2 cellular contexts compared by ENCODE assay signal in the genomic region with DNA sequence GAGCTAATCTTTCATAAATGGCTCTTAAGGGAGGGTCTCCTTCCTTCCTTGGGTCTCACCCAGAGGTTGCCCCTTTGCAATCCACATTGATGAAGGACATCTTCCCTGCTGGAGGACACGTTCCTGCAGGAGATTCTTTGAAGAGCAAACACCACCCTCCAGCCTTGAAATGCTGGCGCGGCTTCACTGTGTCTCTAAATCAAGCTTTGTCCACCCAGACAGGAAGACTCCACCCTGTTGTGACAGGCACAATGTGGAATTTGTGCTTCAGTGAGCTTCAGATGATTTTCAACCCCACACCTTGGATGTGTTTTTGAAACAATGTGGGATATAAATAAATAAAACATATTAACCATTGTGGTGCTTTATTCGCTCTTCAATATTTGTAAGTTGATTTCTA.
A peak's percentile ranks its signal among the peaks of the same experiment; 100 is the strongest.
TF ChIP-seq lines count a peak whose summit lies in the region.

No MANE protein-coding gene starts in this region.

TF ChIP-seq in IMR-90, 13 proteins besides CTCF, POLR2A, EP300 and RAD21:
- no peak for TF ChIP-seq MXI1 (IDR thresholded peaks at IDR 0.05; ENCODE audit: borderline replicate concordance, low read depth, low read length)
- TF ChIP-seq BHLHE40 (IDR thresholded peaks at IDR 0.05; ENCODE audit: low read depth, low read length), result no peak
- no peak for TF ChIP-seq FOS (IDR thresholded peaks at IDR 0.05; ENCODE audit: low read depth, low read length)
- TF ChIP-seq RCOR1 (IDR thresholded peaks at IDR 0.05; ENCODE audit: insufficient replicate concordance, low read length), result no peak
- TF ChIP-seq, protein P1, sequence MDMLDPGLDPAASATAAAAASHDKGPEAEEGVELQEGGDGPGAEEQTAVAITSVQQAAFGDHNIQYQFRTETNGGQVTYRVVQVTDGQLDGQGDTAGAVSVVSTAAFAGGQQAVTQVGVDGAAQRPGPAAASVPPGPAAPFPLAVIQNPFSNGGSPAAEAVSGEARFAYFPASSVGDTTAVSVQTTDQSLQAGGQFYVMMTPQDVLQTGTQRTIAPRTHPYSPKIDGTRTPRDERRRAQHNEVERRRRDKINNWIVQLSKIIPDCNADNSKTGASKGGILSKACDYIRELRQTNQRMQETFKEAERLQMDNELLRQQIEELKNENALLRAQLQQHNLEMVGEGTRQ (IDR thresholded peaks at IDR 0.05; ENCODE audit: low read depth, low read length), result no peak
- TF ChIP-seq, protein P2, sequence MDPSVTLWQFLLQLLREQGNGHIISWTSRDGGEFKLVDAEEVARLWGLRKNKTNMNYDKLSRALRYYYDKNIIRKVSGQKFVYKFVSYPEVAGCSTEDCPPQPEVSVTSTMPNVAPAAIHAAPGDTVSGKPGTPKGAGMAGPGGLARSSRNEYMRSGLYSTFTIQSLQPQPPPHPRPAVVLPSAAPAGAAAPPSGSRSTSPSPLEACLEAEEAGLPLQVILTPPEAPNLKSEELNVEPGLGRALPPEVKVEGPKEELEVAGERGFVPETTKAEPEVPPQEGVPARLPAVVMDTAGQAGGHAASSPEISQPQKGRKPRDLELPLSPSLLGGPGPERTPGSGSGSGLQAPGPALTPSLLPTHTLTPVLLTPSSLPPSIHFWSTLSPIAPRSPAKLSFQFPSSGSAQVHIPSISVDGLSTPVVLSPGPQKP (IDR thresholded peaks at IDR 0.05; ENCODE audit: borderline replicate concordance, low read depth, low read length), result no peak
- TF ChIP-seq MAZ (IDR thresholded peaks at IDR 0.05; ENCODE audit: borderline replicate concordance, low read depth, low read length), result no peak
- TF ChIP-seq RFX5 (IDR thresholded peaks at IDR 0.05; ENCODE audit: low read depth, low read length), result no peak
- TF ChIP-seq CHD1 (IDR thresholded peaks at IDR 0.05; ENCODE audit: low read depth, low read length), result no peak
- no peak for TF ChIP-seq SMC3 (IDR thresholded peaks at IDR 0.05; ENCODE audit: low read depth, low read length)
- no peak for TF ChIP-seq NFE2L2 (IDR thresholded peaks at IDR 0.05; ENCODE audit: low read depth, low read length)
- no peak for TF ChIP-seq MAFK (IDR thresholded peaks at IDR 0.05; ENCODE audit: low read depth, low read length)
- TF ChIP-seq CEBPB (IDR thresholded peaks at IDR 0.05; ENCODE audit: low read depth, low read length), result no peak

TF ChIP-seq in HepG2, 621 proteins besides CTCF, POLR2A, EP300 and RAD21:
- TF ChIP-seq, protein P3, sequence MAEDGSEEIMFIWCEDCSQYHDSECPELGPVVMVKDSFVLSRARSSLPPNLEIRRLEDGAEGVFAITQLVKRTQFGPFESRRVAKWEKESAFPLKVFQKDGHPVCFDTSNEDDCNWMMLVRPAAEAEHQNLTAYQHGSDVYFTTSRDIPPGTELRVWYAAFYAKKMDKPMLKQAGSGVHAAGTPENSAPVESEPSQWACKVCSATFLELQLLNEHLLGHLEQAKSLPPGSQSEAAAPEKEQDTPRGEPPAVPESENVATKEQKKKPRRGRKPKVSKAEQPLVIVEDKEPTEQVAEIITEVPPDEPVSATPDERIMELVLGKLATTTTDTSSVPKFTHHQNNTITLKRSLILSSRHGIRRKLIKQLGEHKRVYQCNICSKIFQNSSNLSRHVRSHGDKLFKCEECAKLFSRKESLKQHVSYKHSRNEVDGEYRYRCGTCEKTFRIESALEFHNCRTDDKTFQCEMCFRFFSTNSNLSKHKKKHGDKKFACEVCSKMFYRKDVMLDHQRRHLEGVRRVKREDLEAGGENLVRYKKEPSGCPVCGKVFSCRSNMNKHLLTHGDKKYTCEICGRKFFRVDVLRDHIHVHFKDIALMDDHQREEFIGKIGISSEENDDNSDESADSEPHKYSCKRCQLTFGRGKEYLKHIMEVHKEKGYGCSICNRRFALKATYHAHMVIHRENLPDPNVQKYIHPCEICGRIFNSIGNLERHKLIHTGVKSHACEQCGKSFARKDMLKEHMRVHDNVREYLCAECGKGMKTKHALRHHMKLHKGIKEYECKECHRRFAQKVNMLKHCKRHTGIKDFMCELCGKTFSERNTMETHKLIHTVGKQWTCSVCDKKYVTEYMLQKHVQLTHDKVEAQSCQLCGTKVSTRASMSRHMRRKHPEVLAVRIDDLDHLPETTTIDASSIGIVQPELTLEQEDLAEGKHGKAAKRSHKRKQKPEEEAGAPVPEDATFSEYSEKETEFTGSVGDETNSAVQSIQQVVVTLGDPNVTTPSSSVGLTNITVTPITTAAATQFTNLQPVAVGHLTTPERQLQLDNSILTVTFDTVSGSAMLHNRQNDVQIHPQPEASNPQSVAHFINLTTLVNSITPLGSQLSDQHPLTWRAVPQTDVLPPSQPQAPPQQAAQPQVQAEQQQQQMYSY (CRISPR knock-in tag; IDR thresholded peaks at IDR 0.05), result no peak
- TF ChIP-seq TEAD3 (CRISPR knock-in tag; optimal IDR thresholded peaks at IDR 0.05; ENCODE audit: borderline replicate concordance) (peak; percentile 20), SOX13 (IDR thresholded peaks at IDR 0.05) (no peak), SOX13 (CRISPR knock-in tag; conservative IDR thresholded peaks at IDR 0.05 in 1 of 2, IDR thresholded peaks at IDR 0.05 in 1 of 2) (peak in 1 of 2 experiments; percentile 32; a peak in 1 of 4 replicates), EHMT2 (IDR thresholded peaks at IDR 0.05; ENCODE audit: borderline replicate concordance, low read depth, low read length) (no peak), ZNF780A (CRISPR knock-in tag; IDR thresholded peaks at IDR 0.05) (no peak), ZNF292 (CRISPR knock-in tag; IDR thresholded peaks at IDR 0.05; ENCODE audit: borderline replicate concordance, low read depth) (0 out of 2 replicates have a peak, but pooled peaks have one; percentile 27), ZBTB8A (CRISPR knock-in tag; IDR thresholded peaks at IDR 0.05; ENCODE audit: borderline replicate concordance, low read depth) (no peak), ZFX (CRISPR knock-in tag; IDR thresholded peaks at IDR 0.05; ENCODE audit: low read depth) (no peak), FOXA1 (IDR thresholded peaks at IDR 0.05) (no peak), FOXA1 (CRISPR knock-in tag; IDR thresholded peaks at IDR 0.05) (no peak), HDAC2 (CRISPR knock-in tag; IDR thresholded peaks at IDR 0.05) (0 out of 2 replicates have a peak, but pooled peaks have one; percentile 28), SOX5 (CRISPR knock-in tag; IDR thresholded peaks at IDR 0.05; ENCODE audit: borderline replicate concordance) (peak; percentile 24; the same call in 1 of the 2 replicates)
- TF ChIP-seq, protein P4, sequence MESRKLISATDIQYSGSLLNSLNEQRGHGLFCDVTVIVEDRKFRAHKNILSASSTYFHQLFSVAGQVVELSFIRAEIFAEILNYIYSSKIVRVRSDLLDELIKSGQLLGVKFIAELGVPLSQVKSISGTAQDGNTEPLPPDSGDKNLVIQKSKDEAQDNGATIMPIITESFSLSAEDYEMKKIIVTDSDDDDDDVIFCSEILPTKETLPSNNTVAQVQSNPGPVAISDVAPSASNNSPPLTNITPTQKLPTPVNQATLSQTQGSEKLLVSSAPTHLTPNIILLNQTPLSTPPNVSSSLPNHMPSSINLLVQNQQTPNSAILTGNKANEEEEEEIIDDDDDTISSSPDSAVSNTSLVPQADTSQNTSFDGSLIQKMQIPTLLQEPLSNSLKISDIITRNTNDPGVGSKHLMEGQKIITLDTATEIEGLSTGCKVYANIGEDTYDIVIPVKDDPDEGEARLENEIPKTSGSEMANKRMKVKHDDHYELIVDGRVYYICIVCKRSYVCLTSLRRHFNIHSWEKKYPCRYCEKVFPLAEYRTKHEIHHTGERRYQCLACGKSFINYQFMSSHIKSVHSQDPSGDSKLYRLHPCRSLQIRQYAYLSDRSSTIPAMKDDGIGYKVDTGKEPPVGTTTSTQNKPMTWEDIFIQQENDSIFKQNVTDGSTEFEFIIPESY (CRISPR knock-in tag; IDR thresholded peaks at IDR 0.05), result no peak
- TF ChIP-seq, protein P5, sequence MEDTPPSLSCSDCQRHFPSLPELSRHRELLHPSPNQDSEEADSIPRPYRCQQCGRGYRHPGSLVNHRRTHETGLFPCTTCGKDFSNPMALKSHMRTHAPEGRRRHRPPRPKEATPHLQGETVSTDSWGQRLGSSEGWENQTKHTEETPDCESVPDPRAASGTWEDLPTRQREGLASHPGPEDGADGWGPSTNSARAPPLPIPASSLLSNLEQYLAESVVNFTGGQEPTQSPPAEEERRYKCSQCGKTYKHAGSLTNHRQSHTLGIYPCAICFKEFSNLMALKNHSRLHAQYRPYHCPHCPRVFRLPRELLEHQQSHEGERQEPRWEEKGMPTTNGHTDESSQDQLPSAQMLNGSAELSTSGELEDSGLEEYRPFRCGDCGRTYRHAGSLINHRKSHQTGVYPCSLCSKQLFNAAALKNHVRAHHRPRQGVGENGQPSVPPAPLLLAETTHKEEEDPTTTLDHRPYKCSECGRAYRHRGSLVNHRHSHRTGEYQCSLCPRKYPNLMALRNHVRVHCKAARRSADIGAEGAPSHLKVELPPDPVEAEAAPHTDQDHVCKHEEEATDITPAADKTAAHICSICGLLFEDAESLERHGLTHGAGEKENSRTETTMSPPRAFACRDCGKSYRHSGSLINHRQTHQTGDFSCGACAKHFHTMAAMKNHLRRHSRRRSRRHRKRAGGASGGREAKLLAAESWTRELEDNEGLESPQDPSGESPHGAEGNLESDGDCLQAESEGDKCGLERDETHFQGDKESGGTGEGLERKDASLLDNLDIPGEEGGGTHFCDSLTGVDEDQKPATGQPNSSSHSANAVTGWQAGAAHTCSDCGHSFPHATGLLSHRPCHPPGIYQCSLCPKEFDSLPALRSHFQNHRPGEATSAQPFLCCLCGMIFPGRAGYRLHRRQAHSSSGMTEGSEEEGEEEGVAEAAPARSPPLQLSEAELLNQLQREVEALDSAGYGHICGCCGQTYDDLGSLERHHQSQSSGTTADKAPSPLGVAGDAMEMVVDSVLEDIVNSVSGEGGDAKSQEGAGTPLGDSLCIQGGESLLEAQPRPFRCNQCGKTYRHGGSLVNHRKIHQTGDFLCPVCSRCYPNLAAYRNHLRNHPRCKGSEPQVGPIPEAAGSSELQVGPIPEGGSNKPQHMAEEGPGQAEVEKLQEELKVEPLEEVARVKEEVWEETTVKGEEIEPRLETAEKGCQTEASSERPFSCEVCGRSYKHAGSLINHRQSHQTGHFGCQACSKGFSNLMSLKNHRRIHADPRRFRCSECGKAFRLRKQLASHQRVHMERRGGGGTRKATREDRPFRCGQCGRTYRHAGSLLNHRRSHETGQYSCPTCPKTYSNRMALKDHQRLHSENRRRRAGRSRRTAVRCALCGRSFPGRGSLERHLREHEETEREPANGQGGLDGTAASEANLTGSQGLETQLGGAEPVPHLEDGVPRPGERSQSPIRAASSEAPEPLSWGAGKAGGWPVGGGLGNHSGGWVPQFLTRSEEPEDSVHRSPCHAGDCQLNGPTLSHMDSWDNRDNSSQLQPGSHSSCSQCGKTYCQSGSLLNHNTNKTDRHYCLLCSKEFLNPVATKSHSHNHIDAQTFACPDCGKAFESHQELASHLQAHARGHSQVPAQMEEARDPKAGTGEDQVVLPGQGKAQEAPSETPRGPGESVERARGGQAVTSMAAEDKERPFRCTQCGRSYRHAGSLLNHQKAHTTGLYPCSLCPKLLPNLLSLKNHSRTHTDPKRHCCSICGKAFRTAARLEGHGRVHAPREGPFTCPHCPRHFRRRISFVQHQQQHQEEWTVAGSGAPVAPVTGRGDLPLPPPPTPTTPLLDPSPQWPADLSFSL (CRISPR knock-in tag; IDR thresholded peaks at IDR 0.05), result peak; percentile 24; the same call in 1 of the 2 replicates
